17 cellular contexts compared by ENCODE assay signal in the genomic region with DNA sequence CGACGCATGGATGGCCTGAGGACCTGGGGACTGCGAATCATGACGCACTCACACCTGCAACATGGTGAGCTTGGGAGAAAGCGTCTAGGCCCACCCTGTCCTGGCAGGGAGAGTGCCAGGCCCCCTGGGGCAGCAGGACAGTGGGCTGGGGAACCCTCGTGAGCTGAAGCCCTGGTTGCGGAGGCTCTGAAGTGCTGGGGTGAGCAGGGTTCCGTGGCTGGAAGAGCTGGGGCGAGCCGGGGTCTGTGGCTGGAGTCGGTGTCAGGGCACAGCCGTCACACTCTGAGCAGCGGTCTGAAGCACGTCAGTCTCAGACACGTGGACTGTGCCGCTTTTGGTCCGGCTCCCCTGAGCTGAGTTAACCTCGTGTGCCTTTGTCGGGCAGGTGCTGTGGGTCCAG. TPM values are rescaled to one million over a fixed set of nuclear protein-coding genes. Genes with fewer than 3 reads are reported as not detected.
A peak's percentile ranks its signal among the peaks of the same experiment; 100 is the strongest.
DNase-seq lines count a peak whose midpoint lies in the region; FAIRE-seq and TF ChIP-seq lines count a peak whose summit lies in the region.
"Had no signal": no experiment of that assay in that cellular context is flagged by ENCODE, and none has a peak within 500 bp of the region (broad histone marks: within the 10 kb centered on the region; RNA-seq: fewer than 3 reads in every experiment).

No MANE protein-coding gene starts in this region.

- peaks cover 18% of the 10 kb centered on the region for H3K36me3 Mint-ChIP-seq in chondrocyte (ENCODE audit: low read depth)
- peaks cover 18% of the 10 kb centered on the region for H3K36me3 Mint-ChIP-seq in mesothelial cell of epicardium
- peaks cover 7 to 59% (median 10%) of the 10 kb centered on the region in 3 donors for H3K36me3 Mint-ChIP-seq in CD8-positive, alpha-beta memory T cell

- TF ChIP-seq EP300 in stomach (IDR thresholded peaks at IDR 0.05): no peak

- CTCF ChIA-PET in PC-9 (lab: Charles Lee): interaction anchor here (0.6 kb wide), 1 partner anchor 26 kb away, joined by 3 read pairs; no protein-coding TSS in a partner anchor
- CTCF ChIA-PET in CD8-positive, alpha-beta memory T cell (lab: Charles Lee): interaction anchor here (1.7 kb wide), 1 partner anchor 25 kb away, joined by 4 read pairs; no protein-coding TSS in a partner anchor

- H3K4me2 ChIP-seq in PC-9: no peak overlapping the region
- peak overlapping the region; percentile 81 for H3K4me2 ChIP-seq in keratinocyte (ENCODE audit: control insufficient read depth, extremely low read depth, insufficient read depth, low read depth, low read length)
- H3K4me2 ChIP-seq: KMS-11 had no signal

- no TSS peak for BruUV-seq in PC-9 (replicated peaks; lab: Mats Ljungman, UMichigan)

- no peak for TF ChIP-seq POLR2A in stomach (IDR thresholded peaks at IDR 0.05)

- H3K27me3 ChIP-seq in PC-9 (ENCODE audit: insufficient read depth, low read depth) (no peaks in the 10 kb centered on the region), keratinocyte (ENCODE audit: control insufficient read depth, extremely low read depth, insufficient read depth, low read length) (no peaks in the 10 kb centered on the region), stomach (no peaks in the 10 kb centered on the region)
- H3K27me3 ChIP-seq in CD8-positive, alpha-beta memory T cell (ENCODE audit: insufficient read depth, low read length, poor library complexity, severe bottlenecking): no peaks in the 10 kb centered on the region
- H3K27me3 ChIP-seq: cardiac muscle cell had no signal

- H2AFZ ChIP-seq in PC-9 (no peak overlapping the region), keratinocyte (ENCODE audit: control insufficient read depth, low read length) (peak overlapping the region; percentile 8)

- H3K9ac ChIP-seq in keratinocyte (ENCODE audit: control insufficient read depth, extremely low read depth, insufficient read depth, low read length): peak overlapping the region; percentile 88
- H3K9ac ChIP-seq: KMS-11 had no signal

- H3K79me2 ChIP-seq in PC-9 (ENCODE audit: low read depth) (peaks cover 68% of the 10 kb centered on the region), keratinocyte (ENCODE audit: control insufficient read depth, insufficient read depth, low read length) (peaks cover 50% of the 10 kb centered on the region)

- no peak overlapping the region for H3K4me3 Mint-ChIP-seq in chondrocyte (ENCODE audit: unreplicated experiment)
- no peak overlapping the region for H3K4me3 Mint-ChIP-seq in mesothelial cell of epicardium
- no peak overlapping the region for H3K4me3 Mint-ChIP-seq in CD8-positive, alpha-beta memory T cell
- H3K4me3 Mint-ChIP-seq: CD14-positive monocyte, memory B cell had no signal

- H3F3A ChIP-seq in PC-9 (ENCODE audit: insufficient read depth, low read depth): peaks cover 28% of the 10 kb centered on the region

- H3K27ac ChIP-seq in PC-9 (0 out of 2 replicates have a peak overlapping the region, but pooled peaks have one; percentile 1), keratinocyte (ENCODE audit: control insufficient read depth, insufficient read depth, low read length) (peak overlapping the region; percentile 100), stomach (peak overlapping the region; percentile 68 to 93 (median 85))
- H3K27ac ChIP-seq in CD8-positive, alpha-beta memory T cell (ENCODE audit: low read depth, low read length): no peak overlapping the region
- H3K27ac ChIP-seq: KMS-11 had no signal

- H3K36me3 ChIP-seq in PC-9 (ENCODE audit: low read depth): peaks cover 25% of the 10 kb centered on the region
- peaks cover 16 to 23% of the 10 kb centered on the region in 2 experiments for H3K36me3 ChIP-seq in keratinocyte (ENCODE audit: control insufficient read depth in 2 of 2, extremely low read depth in 1 of 2, insufficient read depth in 2 of 2, low read length in 2 of 2)
- H3K36me3 ChIP-seq in stomach: peaks cover 18 to 49% (median 37%) of the 10 kb centered on the region in 4 donors
- H3K36me3 ChIP-seq in CD8-positive, alpha-beta memory T cell (ENCODE audit: insufficient read depth, low read length): peaks cover 10% of the 10 kb centered on the region

- intact Hi-C loops in PC-9 (cut with micrococcal nuclease; ENCODE audit: unreplicated experiment): loop anchor here (10.0 kb wide), 1 partner anchor 618 kb away; the partner anchor contains the start of gene MICALL2
- intact Hi-C loops in stomach (cut with DNase I; ENCODE audit: low total_unique reads): no loop called here

- H3K27ac Mint-ChIP-seq in chondrocyte (ENCODE audit: unreplicated experiment) (no peak overlapping the region), mesothelial cell of epicardium (no peak overlapping the region)
- H3K27ac Mint-ChIP-seq in CD8-positive, alpha-beta memory T cell: no peak overlapping the region

- 92 to 95% (median 94%) methylated on average over 9 to 19 of the region's 19 CpGs for WGBS in stomach, 5 donors

- H3K9me2 ChIP-seq in PC-9 (ENCODE audit: insufficient read depth): no peaks in the 10 kb centered on the region

- H3K4me3 ChIP-seq in PC-9 (no peak overlapping the region), keratinocyte (ENCODE audit: control insufficient read depth in 2 of 3, extremely low read depth in 1 of 3, insufficient read depth in 2 of 3, low read depth in 1 of 3, low read length in 3 of 3) (peak overlapping the region in 1 of 3 experiments; percentile 50), stomach (no peak overlapping the region)
- no peak overlapping the region for H3K4me3 ChIP-seq in CD8-positive, alpha-beta memory T cell (ENCODE audit: low read length)
- H3K4me3 ChIP-seq: cardiac muscle cell had no signal

- H3K9me3 ChIP-seq in PC-9 (ENCODE audit: insufficient read depth, low read depth) (no peaks in the 10 kb centered on the region), keratinocyte (ENCODE audit: control insufficient read depth, low read depth, low read length) (no peaks in the 10 kb centered on the region), stomach (no peaks in the 10 kb centered on the region)
- H3K9me3 ChIP-seq in CD8-positive, alpha-beta memory T cell (ENCODE audit: low read length): no peaks in the 10 kb centered on the region

- FAIRE-seq in keratinocyte (lab: Jason Lieb, UNC): no peak

- DNase-seq in PC-9 (no peak), chondrocyte (ENCODE audit: low spot score) (peak; percentile 77), keratinocyte (ENCODE audit: low read depth, low spot score) (no peak), stomach (no peak), mesothelial cell of epicardium (ENCODE audit: low spot score in 2 of 2, unreplicated experiment in 2 of 2) (no peak), NCI-H2107 treated with DMSO at 0.1 percent for 48 hours (lab: John Stamatoyannopoulos, UW; ENCODE audit: unreplicated experiment) (no peak), SKM-1 treated with dmso at 0.1 percent for 144 hours (lab: John Stamatoyannopoulos, UW; ENCODE audit: unreplicated experiment) (no peak)
- no peak for DNase-seq in CD8-positive, alpha-beta memory T cell
- DNase-seq: activated CD4-positive, alpha-beta T cell treated with anti-CD3 and anti-CD28 coated beads, Interleukin-2, amount 50 U/mL, for 48 hours; activated effector memory CD4-positive, alpha-beta T cell treated with Interleukin-2 at 50 U/mL for 16 hours; NCI-H1436; stimulated activated CD4-positive, alpha-beta T cell treated with anti-CD3 and anti-CD28 coated beads, Interleukin-2, amount 100 ng/mL, for 24 hours; T-helper 9 cell had no signal

- H3K9me3 Mint-ChIP-seq in chondrocyte (ENCODE audit: low read depth) (no peaks in the 10 kb centered on the region), mesothelial cell of epicardium (no peaks in the 10 kb centered on the region)
- no peaks in the 10 kb centered on the region for H3K9me3 Mint-ChIP-seq in CD8-positive, alpha-beta memory T cell
- H3K9me3 Mint-ChIP-seq: memory B cell had no signal

- H3K27me3 Mint-ChIP-seq in chondrocyte (ENCODE audit: low read depth): no peaks in the 10 kb centered on the region
- H3K27me3 Mint-ChIP-seq in mesothelial cell of epicardium (ENCODE audit: low read depth): no peaks in the 10 kb centered on the region
- H3K27me3 Mint-ChIP-seq in CD8-positive, alpha-beta memory T cell: no peaks in the 10 kb centered on the region
- H3K27me3 Mint-ChIP-seq: memory B cell had no signal

- H3K4me1 ChIP-seq in PC-9 (replicated peaks; ENCODE audit: insufficient read depth) (peaks cover 26% of the 10 kb centered on the region), keratinocyte (ENCODE audit: control insufficient read depth, extremely low read depth, insufficient read depth, low read length) (peaks cover 49% of the 10 kb centered on the region), stomach (peaks cover 42 to 76% (median 59%) of the 10 kb centered on the region in 4 donors)
- H3K4me1 ChIP-seq in CD8-positive, alpha-beta memory T cell (ENCODE audit: insufficient read depth, low read length): peaks cover 15% of the 10 kb centered on the region

- H3K4me1 Mint-ChIP-seq in chondrocyte (ENCODE audit: low read depth) (peaks cover 36% of the 10 kb centered on the region), mesothelial cell of epicardium (peaks cover 11% of the 10 kb centered on the region)
- peaks cover 11 to 35% (median 16%) of the 10 kb centered on the region in 3 donors for H3K4me1 Mint-ChIP-seq in CD8-positive, alpha-beta memory T cell

- no peak for TF ChIP-seq CTCF in PC-9 (conservative IDR thresholded peaks at IDR 0.05)
- no peak for TF ChIP-seq CTCF in chondrocyte (IDR thresholded peaks at IDR 0.05)
- TF ChIP-seq CTCF in keratinocyte (optimal IDR thresholded peaks at IDR 0.05 in 1 of 3, IDR thresholded peaks at IDR 0.05 in 1 of 3, conservative IDR thresholded peaks at IDR 0.05 in 1 of 3; ENCODE audit: extremely low read depth in 1 of 3, insufficient read depth in 2 of 3, low read length in 3 of 3): no peak
- no peak for TF ChIP-seq CTCF in stomach (IDR thresholded peaks at IDR 0.05)
- no peak for TF ChIP-seq CTCF in mesothelial cell of epicardium (IDR thresholded peaks at IDR 0.05; ENCODE audit: unreplicated experiment)

- H4K20me1 ChIP-seq in PC-9 (ENCODE audit: insufficient read depth): peaks cover 2% of the 10 kb centered on the region
- H4K20me1 ChIP-seq in keratinocyte (ENCODE audit: control insufficient read depth, extremely low read depth, insufficient read depth, low read length): no peaks in the 10 kb centered on the region

- no peaks in the 10 kb centered on the region for H3K9me1 ChIP-seq in keratinocyte (ENCODE audit: control insufficient read depth, extremely low read depth, insufficient read depth, low read length)

- dilution Hi-C loops in keratinocyte (cut with MboI; ENCODE audit: extremely low pct_ligation_motif_present, low sequenced_read_pairs): no loop called here

- POLR2A ChIA-PET in PC-9 (lab: Charles Lee; ENCODE audit: unreplicated experiment): interaction anchor here (0.6 kb wide), 1 partner anchor 24 kb away, joined by 9 read pairs; no protein-coding TSS in a partner anchor
- POLR2A ChIA-PET in CD8-positive, alpha-beta memory T cell (lab: Charles Lee): no interaction called here

RNA-seq across cellular contexts. Expression of gene SUN1, which starts 4.7 kb away (rescaled TPM):
- total RNA-seq in PC-9 (2021): 245 and 272 TPM in 2 replicates
- 125 to 139 TPM (median 134 TPM) in 3 replicates for total RNA-seq in chondrocyte
- polyA plus RNA-seq in keratinocyte: 164 to 176 TPM (median 166 TPM) in 3 replicates
- polyA plus RNA-seq in keratinocyte (2011; ENCODE audit: low read depth): 137 TPM
- 31.1 and 40.2 TPM in 2 replicates for polyA plus RNA-seq in keratinocyte (2011; cell fraction: cytosol; rRNA removed)
- 411 and 514 TPM in 2 replicates for polyA plus RNA-seq in keratinocyte (2011; cell fraction: nucleus; rRNA removed)
- polyA plus RNA-seq in keratinocyte (2012; ENCODE audit: low replicate concordance): 103 and 107 TPM in 2 replicates
- 141 to 263 TPM (median 162 TPM) in 3 replicates for polyA minus RNA-seq in keratinocyte
- 93.2 TPM for polyA minus RNA-seq in keratinocyte (2011; cell fraction: cytosol; rRNA and poly(A)+ RNA removed)
- polyA minus RNA-seq in keratinocyte (2011; cell fraction: nucleus; rRNA and poly(A)+ RNA removed): 326 and 435 TPM in 2 replicates
- total RNA-seq in stomach: 100 to 1,000 TPM; 103 to 242 (median 159) TPM
- 10 to 100 TPM; 15.9 to 58.9 (median 21.7) TPM for polyA plus RNA-seq in stomach
- total RNA-seq in mesothelial cell of epicardium: 199 to 201 TPM (median 200 TPM) in 3 replicates
- total RNA-seq in CD8-positive, alpha-beta memory T cell: 10 to 100 TPM; 59.8 to 65.8 TPM
- 29.8 TPM for polyA plus RNA-seq in CD8-positive, alpha-beta memory T cell

RNA-seq across cellular contexts. Expression of gene GET4, which starts 39.4 kb away (rescaled TPM):
- total RNA-seq in PC-9 (2021): 120 and 166 TPM in 2 replicates
- total RNA-seq in chondrocyte: 26.8 to 34.7 TPM (median 28.0 TPM) in 3 replicates
- 21.1 to 32.0 TPM (median 22.9 TPM) in 3 replicates for polyA plus RNA-seq in keratinocyte
- polyA plus RNA-seq in keratinocyte (2011; ENCODE audit: low read depth): 40.4 TPM
- polyA plus RNA-seq in keratinocyte (2011; cell fraction: cytosol; rRNA removed): 14.0 and 26.1 TPM in 2 replicates
- polyA plus RNA-seq in keratinocyte (2011; cell fraction: nucleus; rRNA removed): 50.3 and 70.5 TPM in 2 replicates
- 26.7 and 47.3 TPM in 2 replicates for polyA plus RNA-seq in keratinocyte (2012; ENCODE audit: low replicate concordance)
- 9.3 to 11.1 TPM (median 10.1 TPM) in 3 replicates for polyA minus RNA-seq in keratinocyte
- 33.4 TPM for polyA minus RNA-seq in keratinocyte (2011; cell fraction: cytosol; rRNA and poly(A)+ RNA removed)
- polyA minus RNA-seq in keratinocyte (2011; cell fraction: nucleus; rRNA and poly(A)+ RNA removed): 10.4 and 14.1 TPM in 2 replicates
- 100 to 1,000 TPM in 1 of 5 donors, 10 to 100 TPM in 4; 22.4 to 140 (median 40.1) TPM for total RNA-seq in stomach
- polyA plus RNA-seq in stomach: 10 to 100 TPM; 34.4 to 53.2 (median 53.0) TPM
- total RNA-seq in mesothelial cell of epicardium: 67.9 to 77.6 TPM (median 72.2 TPM) in 3 replicates
- total RNA-seq in CD8-positive, alpha-beta memory T cell: 10 to 100 TPM; 39.9 to 44.9 TPM
- polyA plus RNA-seq in CD8-positive, alpha-beta memory T cell: 33.6 TPM
